In the genomic region with DNA sequence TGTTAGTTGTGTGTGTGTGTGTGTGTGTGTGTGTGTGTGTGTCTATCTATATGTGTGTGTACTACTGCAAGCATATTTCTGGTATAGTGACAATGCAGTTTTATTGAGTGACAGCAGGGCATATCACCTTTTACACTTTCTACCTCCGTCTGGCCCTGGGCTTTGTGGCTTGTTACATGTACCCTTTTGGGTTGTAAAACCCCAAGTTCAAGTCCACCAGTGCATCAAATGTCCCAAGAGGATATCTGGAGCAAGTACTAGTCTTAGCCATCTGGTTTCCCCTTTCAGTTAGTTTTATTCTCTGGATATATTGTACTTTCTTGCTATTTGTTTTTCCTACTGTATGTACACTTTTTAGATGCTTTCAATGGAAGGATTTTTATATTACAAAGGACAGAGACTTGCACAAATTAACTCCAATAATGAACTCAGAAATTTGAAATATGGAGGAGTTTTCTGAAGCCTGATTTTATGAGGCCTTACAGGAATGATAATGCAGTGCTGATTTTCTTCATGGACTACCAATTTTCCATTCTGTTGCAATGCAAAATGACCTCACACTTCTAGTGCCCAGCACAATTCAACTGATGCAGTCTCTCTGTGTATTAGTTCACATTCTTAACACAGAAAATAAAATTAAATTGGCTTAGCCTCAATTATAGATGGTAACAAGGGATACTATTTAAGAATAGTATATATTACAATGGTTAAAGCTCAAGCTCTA, we compare ENCODE assay signal across 24 cellular contexts.
"Had no signal": no experiment of that assay in that cellular context is flagged by ENCODE, and none has a peak within 500 bp of the region (broad histone marks: within the 10 kb centered on the region; RNA-seq: fewer than 3 reads in every experiment).

No MANE protein-coding gene starts in this region.

- H3K27ac Mint-ChIP-seq: activated CD8-positive, alpha-beta T cell treated with anti-CD3 and anti-CD28 coated beads for 36 hours; stimulated activated naive CD8-positive, alpha-beta T cell treated with anti-CD3 and anti-CD28 coated beads, Interleukin-15, Interleukin-2, amounts not matched to agents 100 ng/mL and 50 ng/mL, for 24 hours; T-helper 17 cell had no signal

- H3K27me3 ChIP-seq: ascending aorta, brain microvascular endothelial cell, gastroesophageal sphincter, heart right ventricle, left lung, sigmoid colon, tibial artery had no signal

- H3K36me3 ChIP-seq: ascending aorta, brain microvascular endothelial cell, gastroesophageal sphincter, heart right ventricle, left lung, sigmoid colon, tibial artery had no signal

- ATAC-seq: activated CD8-positive, alpha-beta T cell treated with anti-CD3 and anti-CD28 coated beads for 36 hours; gastroesophageal sphincter; heart right ventricle; left lung; naive thymus-derived CD8-positive, alpha-beta T cell; T-helper 17 cell had no signal

- DNase-seq: activated CD4-positive, alpha-beta T cell treated with anti-CD3 and anti-CD28 coated beads for 4 hours; activated CD4-positive, CD25-positive, alpha-beta regulatory T cell; activated CD8-positive, alpha-beta T cell treated with anti-CD3 and anti-CD28 coated beads for 36 hours; activated gamma-delta T cell treated with Interleukin-2 at 50 U/mL for 16 hours; activated T-cell treated with anti-CD3 and anti-CD28 coated beads, Interleukin-2, amount 50 U/mL, for 1 hour; brain microvascular endothelial cell; caudate nucleus; dermis blood vessel endothelial cell; effector CD8-positive, alpha-beta T cell; heart right ventricle; kidney; left lung; naive thymus-derived CD8-positive, alpha-beta T cell; retina; sigmoid colon; stimulated activated CD4-positive, alpha-beta T cell treated with anti-CD3 and anti-CD28 coated beads, Interleukin-4, amount 100 ng/mL, for 1 hour; SW 1271; T-helper 17 cell; tibial artery had no signal

- H3K27me3 Mint-ChIP-seq: activated CD8-positive, alpha-beta T cell treated with anti-CD3 and anti-CD28 coated beads for 36 hours; activated naive CD4-positive, alpha-beta T cell treated with anti-CD3 and anti-CD28 coated beads, Interleukin-2, amount 50 U/mL, for 24 hours; naive thymus-derived CD8-positive, alpha-beta T cell; stimulated activated naive CD8-positive, alpha-beta T cell treated with anti-CD3 and anti-CD28 coated beads, Interleukin-15, Interleukin-2, amounts not matched to agents 100 ng/mL and 50 ng/mL, for 24 hours; T-helper 17 cell had no signal

- H3K4me3 ChIP-seq: ascending aorta, gastroesophageal sphincter, heart right ventricle, left lung, lung, sigmoid colon, tibial artery had no signal

- H3K27ac ChIP-seq: ascending aorta, brain microvascular endothelial cell, gastroesophageal sphincter, heart right ventricle, left lung, sigmoid colon, tibial artery had no signal

- H3K9me3 ChIP-seq: ascending aorta, gastroesophageal sphincter, heart right ventricle, left lung, sigmoid colon, tibial artery had no signal

- FAIRE-seq: kidney had no signal

- H3K4me3 Mint-ChIP-seq: activated CD8-positive, alpha-beta T cell treated with anti-CD3 and anti-CD28 coated beads for 36 hours; activated naive CD4-positive, alpha-beta T cell treated with anti-CD3 and anti-CD28 coated beads, Interleukin-2, amount 50 U/mL, for 24 hours; stimulated activated naive CD8-positive, alpha-beta T cell treated with anti-CD3 and anti-CD28 coated beads, Interleukin-15, Interleukin-2, amounts not matched to agents 100 ng/mL and 50 ng/mL, for 24 hours; T-helper 17 cell had no signal

- H3K9me3 Mint-ChIP-seq: activated CD8-positive, alpha-beta T cell treated with anti-CD3 and anti-CD28 coated beads for 36 hours; activated naive CD4-positive, alpha-beta T cell treated with anti-CD3 and anti-CD28 coated beads, Interleukin-2, amount 50 U/mL, for 24 hours; naive thymus-derived CD8-positive, alpha-beta T cell had no signal
